Comparison of ENCODE assay signal across 23 cellular contexts in the genomic region with DNA sequence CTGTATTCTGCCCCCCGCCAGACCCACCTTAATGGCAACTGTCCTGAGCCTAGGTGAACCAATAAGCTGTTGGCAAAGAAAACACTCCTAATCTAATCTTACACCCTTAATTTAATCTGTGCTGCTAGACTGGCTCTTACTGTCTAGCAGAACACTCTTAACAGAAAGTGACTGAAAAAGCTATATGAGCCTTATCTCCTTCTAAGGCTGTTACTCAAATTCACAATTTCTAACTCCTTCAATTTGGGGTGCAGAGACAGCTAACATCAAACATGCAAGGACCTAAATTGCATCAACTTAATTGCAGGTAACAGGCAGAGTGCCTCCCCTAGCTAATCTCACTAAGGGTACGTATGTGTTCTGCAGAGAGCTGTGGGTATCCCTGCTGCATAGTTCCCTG. TPM values are rescaled to one million over a fixed set of nuclear protein-coding genes. Genes with fewer than 3 reads are reported as not detected.
A peak's percentile ranks its signal among the peaks of the same experiment; 100 is the strongest.
DNase-seq lines count a peak whose midpoint lies in the region; FAIRE-seq and TF ChIP-seq lines count a peak whose summit lies in the region.
"Had no signal": no experiment of that assay in that cellular context is flagged by ENCODE, and none has a peak within 500 bp of the region (broad histone marks: within the 10 kb centered on the region; RNA-seq: fewer than 3 reads in every experiment).

No MANE protein-coding gene starts in this region.

- FAIRE-seq in D721Med (lab: Jason Lieb, UNC): peak; percentile 16
- FAIRE-seq: A549, GM12878, GM19239 had no signal

- H2BK15ac ChIP-seq in mesendoderm (replicated peaks; ENCODE audit: low read depth): no peak overlapping the region

- peaks cover 0 to 7% of the 10 kb centered on the region in 2 experiments; a peak in 2 of 4 replicates for H3K4me1 ChIP-seq in SK-N-SH (ENCODE audit: control insufficient read depth in 1 of 2, insufficient read depth in 2 of 2, low read depth in 1 of 2, low read length in 1 of 2)
- peaks cover 6% of the 10 kb centered on the region for H3K4me1 ChIP-seq in mesendoderm (ENCODE audit: control insufficient read depth, low read depth, low read length)
- H3K4me1 ChIP-seq: A549, Caco-2 had no signal

- no peak overlapping the region for H2BK120ac ChIP-seq in mesendoderm (ENCODE audit: low read depth, low read length)

- no peaks in the 10 kb centered on the region for H3K4me1 Mint-ChIP-seq in HFFc6 (ENCODE audit: low read depth)
- H3K4me1 Mint-ChIP-seq: CD4-positive, alpha-beta memory T cell; H9 had no signal

- H3K9me2 ChIP-seq in SK-N-SH: no peaks in the 10 kb centered on the region

- H3K4ac ChIP-seq in mesendoderm (ENCODE audit: low read depth, low read length): no peak overlapping the region

- CTCF ChIA-PET in SK-N-SH (lab: Yijun Ruan, JAX): no interaction called here

- H4K8ac ChIP-seq in mesendoderm (ENCODE audit: low read depth, low read length): no peak overlapping the region

- H3K4me2 ChIP-seq in SK-N-SH (no peak overlapping the region), mesendoderm (ENCODE audit: low read length) (no peak overlapping the region)
- H3K4me2 ChIP-seq: A549 had no signal

- no peaks in the 10 kb centered on the region for H3K9me3 ChIP-seq in SK-N-SH
- H3K9me3 ChIP-seq: A549, Caco-2 had no signal

- no peak overlapping the region for H3K9ac ChIP-seq in SK-N-SH
- no peak overlapping the region for H3K9ac ChIP-seq in mesendoderm (ENCODE audit: low read length)
- H3K9ac ChIP-seq: GM23248 had no signal

- no peaks in the 10 kb centered on the region for H4K20me1 ChIP-seq in SK-N-SH (ENCODE audit: insufficient read depth)

- no peak overlapping the region for H3K4me3 Mint-ChIP-seq in HFFc6
- H3K4me3 Mint-ChIP-seq: CD4-positive, alpha-beta memory T cell; H9 had no signal

- H4K5ac ChIP-seq in mesendoderm (ENCODE audit: low read length): no peak overlapping the region

- H3K79me1 ChIP-seq in mesendoderm (ENCODE audit: low read length): no peaks in the 10 kb centered on the region

- intact Hi-C loops in dorsolateral prefrontal cortex (cut with DNase I): no loop called here

- 0 out of 4 replicates have a peak, but pooled peaks of 1 of the 2 experiments have one; percentile 39 for TF ChIP-seq EP300 in SK-N-SH (IDR thresholded peaks at IDR 0.05; ENCODE audit: borderline replicate concordance in 1 of 2, low read depth in 1 of 2, low read length in 1 of 2)

- H3K27ac ChIP-seq in SK-N-SH (ENCODE audit: low read depth in 2 of 2, low read length in 1 of 2) (peak overlapping the region in 1 of 2 experiments; percentile 76; a peak in 2 of 4 replicates), mesendoderm (ENCODE audit: low read depth, low read length) (peak overlapping the region; percentile 20), dorsolateral prefrontal cortex (no peak overlapping the region)
- H3K27ac ChIP-seq: A549, GM23248 had no signal

- H2BK5ac ChIP-seq in mesendoderm (ENCODE audit: low read length): no peak overlapping the region

- POLR2A ChIA-PET in SK-N-SH (lab: Yijun Ruan, JAX): interaction anchor here (0.7 to 1.9 kb wide), 3 partner anchors 8 to 50 kb away, joined by 3 to 6 read pairs (median 3); a partner anchor contains a TSS

- H3K27me3 ChIP-seq in SK-N-SH (ENCODE audit: insufficient read depth) (no peaks in the 10 kb centered on the region), mesendoderm (ENCODE audit: insufficient read depth, low read length, poor library complexity) (no peaks in the 10 kb centered on the region), dorsolateral prefrontal cortex (peaks cover 0 to 3% (median 0%) of the 10 kb centered on the region in 45 donors)

- H3K36me3 Mint-ChIP-seq in HFFc6 (ENCODE audit: low read depth): no peaks in the 10 kb centered on the region
- H3K36me3 Mint-ChIP-seq: CD4-positive, alpha-beta memory T cell had no signal

- H3K4me3 ChIP-seq in SK-N-SH (ENCODE audit: low read depth in 2 of 2, low read length in 1 of 2) (no peak overlapping the region), mesendoderm (ENCODE audit: low read length) (no peak overlapping the region), dorsolateral prefrontal cortex (no peak overlapping the region)
- H3K4me3 ChIP-seq: A549, GM12878, GM23248 had no signal

- TF ChIP-seq RAD21 in SK-N-SH (IDR thresholded peaks at IDR 0.05; ENCODE audit: low read length): no peak

- H3K27me3 Mint-ChIP-seq in HFFc6 (ENCODE audit: insufficient read depth): peaks cover 26% of the 10 kb centered on the region

- H2AFZ ChIP-seq in SK-N-SH (ENCODE audit: low read depth): no peak overlapping the region
- H2AFZ ChIP-seq: GM23248 had no signal

- WGBS in SK-N-SH (ENCODE audit: low lambda C conversion rate): 51% methylated on average over 2 of the region's 2 CpGs
- WGBS in mesendoderm (ENCODE audit: extremely low coverage, insufficient coverage, low lambda C conversion rate): no CpG with 5 or more reads among the region's 2 CpGs

- DNase-seq in D721Med (ENCODE audit: insufficient read length, low spot score): no peak
- peak; percentile 55 for DNase-seq in NCI-H82 treated with DMSO at 0.1 percent for 48 hours (lab: John Stamatoyannopoulos, UW; ENCODE audit: unreplicated experiment)
- peak; percentile 27 for DNase-seq in SK-N-SH
- peak; percentile 51 for DNase-seq in mesendoderm
- no peak for DNase-seq in dorsolateral prefrontal cortex
- DNase-seq in NCI-H2227 treated with DMSO at 0.1 percent for 48 hours (lab: John Stamatoyannopoulos, UW): no peak
- DNase-seq in HFFc6: no peak
- DNase-seq in cortex of kidney (lab: John Stamatoyannopoulos, UW): no peak
- DNase-seq: 8988T; ACHN; AML-193; C1 segment of cervical spinal cord; Caco-2; CD4-positive, alpha-beta memory T cell; DMS 273 treated with DMSO at 0.1 percent for 48 hours; DMS79; EL; GDM1; GM23248; H9 had no signal

- H3K27ac Mint-ChIP-seq in HFFc6: no peak overlapping the region
- H3K27ac Mint-ChIP-seq: CD4-positive, alpha-beta memory T cell; H9 had no signal

- no peak overlapping the region for H2AK5ac ChIP-seq in mesendoderm (ENCODE audit: low read length)

- H3K56ac ChIP-seq in mesendoderm (ENCODE audit: low read length): peak overlapping the region; percentile 39

- no peaks in the 10 kb centered on the region for H3K9me3 Mint-ChIP-seq in HFFc6

- H3F3A ChIP-seq in SK-N-SH (replicated peaks; ENCODE audit: insufficient read depth): no peaks in the 10 kb centered on the region

- H3K79me2 ChIP-seq in SK-N-SH (ENCODE audit: insufficient read depth): no peaks in the 10 kb centered on the region
- no peaks in the 10 kb centered on the region for H3K79me2 ChIP-seq in mesendoderm (ENCODE audit: control insufficient read depth, insufficient read depth, low read length)

- H3K23ac ChIP-seq in mesendoderm (ENCODE audit: low read length): no peak overlapping the region

- no peak overlapping the region for H3K18ac ChIP-seq in mesendoderm (ENCODE audit: low read length)

- H3K36me3 ChIP-seq in SK-N-SH (replicated peaks in 1 of 2; ENCODE audit: control insufficient read depth in 1 of 2, insufficient read depth in 2 of 2, low read length in 1 of 2) (no peaks in the 10 kb centered on the region), mesendoderm (ENCODE audit: control insufficient read depth, insufficient read depth, low read length) (no peaks in the 10 kb centered on the region)

- TF ChIP-seq CTCF in D721Med (IDR thresholded peaks at IDR 0.05; ENCODE audit: insufficient read depth, missing control alignments) (no peak), SK-N-SH (IDR thresholded peaks at IDR 0.05) (no peak), dorsolateral prefrontal cortex (IDR thresholded peaks at IDR 0.05 in 54 of 56, conservative IDR thresholded peaks at IDR 0.05 in 2 of 56; ENCODE audit: low read depth in 1 of 56, partially characterized antibody in 56 of 56) (no peak), HFFc6 (IDR thresholded peaks at IDR 0.05) (no peak)

TF ChIP-seq in SK-N-SH, 30 proteins besides CTCF, POLR2A, EP300 and RAD21:
- TF ChIP-seq TAF1 (IDR thresholded peaks at IDR 0.05; ENCODE audit: borderline replicate concordance, low read depth, low read length): no peak
- peak; percentile 39; the same call in 1 of the 2 replicates for TF ChIP-seq GATA2 (CRISPR knock-in tag; IDR thresholded peaks at IDR 0.05)

RNA-seq across cellular contexts. Expression of a gene that starts 49.5 kb away (rescaled TPM):
- polyA plus RNA-seq in SK-N-SH (2012; rRNA removed): 47.5 and 48.5 TPM in 2 replicates
- 59.8 and 60.6 TPM in 2 replicates for polyA plus RNA-seq in SK-N-SH (2012; cell fraction: cytosol; rRNA removed)
- 69.5 and 70.5 TPM in 2 replicates for polyA plus RNA-seq in SK-N-SH (2012; cell fraction: nucleus; rRNA removed)
- polyA plus RNA-seq in mesendoderm (2013, experiment 1 of 2): 38.5 TPM
- polyA plus RNA-seq in mesendoderm (2013, experiment 2 of 2): 38.3 TPM
- total RNA-seq in dorsolateral prefrontal cortex: 1,000 to 10,000 TPM in 95 of 120 experiments, 100 to 1,000 TPM in 25; 523 to 1,758 (median 1,258) TPM
- total RNA-seq in HFFc6 (2021; fragmentation: NEBNext Ultra II Directional; extraction: Animal tissue kit (Norgen Biotek cat#: 25700)): 100 to 1,000 TPM; 164 to 272 (median 235) TPM
- total RNA-seq: CD4-positive, alpha-beta memory T cell had no signal

Comparison
In these comparisons a context has a peak if more than half of its experiments do, and no peak if none do; other contexts are left out.
1. DNase-seq: peak in NCI-H82 treated with DMSO at 0.1 percent for 48 hours (single experiment), SK-N-SH (single experiment) and mesendoderm (single experiment); none in D721Med (single experiment), dorsolateral prefrontal cortex (0 of 10), NCI-H2227 treated with DMSO at 0.1 percent for 48 hours (single experiment), HFFc6 (single experiment) and cortex of kidney (single experiment).